Comparison of ENCODE assay signal across 37 cellular contexts in genomic region chr1:208425096-208425495, GRCh38.
"Had no signal": no experiment of that assay in that cellular context is flagged by ENCODE, and none has a peak within 500 bp of the region (broad histone marks: within the 10 kb centered on the region; RNA-seq: fewer than 3 reads in every experiment).

No MANE protein-coding gene starts in this region.

- H3K36me3 ChIP-seq: ascending aorta, cardiac muscle cell had no signal

- H3K4me3 Mint-ChIP-seq: activated B cell treated with CpG ODN at 0.5 μM for 24 hours; activated CD4-positive, alpha-beta memory T cell treated with anti-CD3 and anti-CD28 coated beads for 36 hours; activated CD4-positive, alpha-beta T cell treated with anti-CD3 and anti-CD28 coated beads, Interleukin-2, amount 10 ng/mL, durations not matched to agents 24 days and 14 days; activated CD8-positive, alpha-beta T cell treated with anti-CD3 and anti-CD28 coated beads for 36 hours; activated naive CD4-positive, alpha-beta T cell treated with anti-CD3 and anti-CD28 coated beads for 36 hours; activated naive CD4-positive, alpha-beta T cell treated with anti-CD3 and anti-CD28 coated beads, Interleukin-2, amount 50 U/mL, for 24 hours; activated naive CD8-positive, alpha-beta T cell; activated naive CD8-positive, alpha-beta T cell treated with anti-CD3 and anti-CD28 coated beads, Interleukin-2, amount 10 ng/mL, durations not matched to agents 7 days and 5 days; activated naive CD8-positive, alpha-beta T cell treated with anti-CD3 and anti-CD28 coated beads, Interleukin-2, amount 50 U/mL, for 24 hours; activated T-cell treated with anti-CD3 and anti-CD28 coated beads, Interleukin-2, amount 50 U/mL, for 4 hours; activated T-cell treated with anti-CD3 and anti-CD28 coated beads, Interleukin-2, amount 50 U/mL, for 72 hours; activated T-helper 1 cell treated with anti-CD3 and anti-CD28 coated beads, Interleukin-12 subunit alpha, Interleukin-12 subunit beta, Interleukin-2, Interleukin-4 antibody, amounts not matched to agents 30 ng/mL and 10 ng/mL and 1 ng/mL, durations not matched to agents 14 hours and 24 hours and 36 hours; activated T-helper 17 cell treated with anti-CD3 and anti-CD28 coated beads, Interleukin-2, amount 50 U/mL, for 72 hours; brain; central memory CD8-positive, alpha-beta T cell; T-helper 1 cell treated with Interleukin-12 subunit alpha and Interleukin-12 subunit beta and Interleukin-4 antibody, amounts not matched to agents 30 μg/mL and 1 μg/mL, for 36 hours; T-helper 2 cell treated with Interferon-gamma antibody and Interleukin-4, amounts not matched to agents 5 μg/mL and 100 μg/mL, for 36 hours had no signal

- H3K27me3 ChIP-seq: ascending aorta, cardiac muscle cell had no signal

- H3K4me3 ChIP-seq: ascending aorta, cardiac muscle cell had no signal

- H3K27ac ChIP-seq: ascending aorta, cardiac muscle cell, VCaP had no signal

- H3K27ac Mint-ChIP-seq: activated B cell treated with CpG ODN at 0.5 μM for 24 hours; activated CD4-positive, alpha-beta memory T cell treated with anti-CD3 and anti-CD28 coated beads for 36 hours; activated CD4-positive, alpha-beta T cell treated with anti-CD3 and anti-CD28 coated beads, Interleukin-2, amount 10 ng/mL, durations not matched to agents 24 days and 14 days; activated CD8-positive, alpha-beta T cell treated with anti-CD3 and anti-CD28 coated beads for 36 hours; activated naive CD4-positive, alpha-beta T cell treated with anti-CD3 and anti-CD28 coated beads for 36 hours; activated naive CD4-positive, alpha-beta T cell treated with anti-CD3 and anti-CD28 coated beads, Interleukin-2, amount 50 U/mL, for 24 hours; activated naive CD8-positive, alpha-beta T cell; activated naive CD8-positive, alpha-beta T cell treated with anti-CD3 and anti-CD28 coated beads, Interleukin-2, amount 10 ng/mL, durations not matched to agents 7 days and 5 days; activated naive CD8-positive, alpha-beta T cell treated with anti-CD3 and anti-CD28 coated beads, Interleukin-2, amount 50 U/mL, for 24 hours; activated T-cell treated with anti-CD3 and anti-CD28 coated beads, Interleukin-2, amount 50 U/mL, for 72 hours; activated T-helper 1 cell treated with anti-CD3 and anti-CD28 coated beads, Interleukin-12 subunit alpha, Interleukin-12 subunit beta, Interleukin-2, Interleukin-4 antibody, amounts not matched to agents 30 ng/mL and 10 ng/mL and 1 ng/mL, durations not matched to agents 14 hours and 24 hours and 36 hours; activated T-helper 17 cell treated with anti-CD3 and anti-CD28 coated beads, Interleukin-2, amount 50 U/mL, for 72 hours; brain; T-helper 1 cell treated with Interleukin-12 subunit alpha and Interleukin-12 subunit beta and Interleukin-4 antibody, amounts not matched to agents 30 μg/mL and 1 μg/mL, for 36 hours; T-helper 2 cell treated with Interferon-gamma antibody and Interleukin-4, amounts not matched to agents 5 μg/mL and 100 μg/mL, for 36 hours had no signal

- H3K36me3 Mint-ChIP-seq: activated CD4-positive, alpha-beta memory T cell treated with anti-CD3 and anti-CD28 coated beads for 36 hours; activated naive CD4-positive, alpha-beta T cell treated with anti-CD3 and anti-CD28 coated beads, Interleukin-2, amount 50 U/mL, for 24 hours; activated naive CD8-positive, alpha-beta T cell; activated naive CD8-positive, alpha-beta T cell treated with anti-CD3 and anti-CD28 coated beads, Interleukin-2, amount 10 ng/mL, durations not matched to agents 7 days and 5 days; brain had no signal

- DNase-seq: activated B cell treated with CpG ODN at 0.5 μM for 24 hours; activated CD4-positive, alpha-beta memory T cell treated with anti-CD3 and anti-CD28 coated beads for 36 hours; activated CD4-positive, alpha-beta T cell treated with anti-CD3 and anti-CD28 coated beads for 4 hours; activated CD4-positive, alpha-beta T cell treated with anti-CD3 and anti-CD28 coated beads, Interleukin-2, amount 10 ng/mL, durations not matched to agents 24 days and 14 days; activated CD4-positive, alpha-beta T cell treated with anti-CD3 and anti-CD28 coated beads, Interleukin-2, amount 50 U/mL, for 1 hour; activated CD4-positive, alpha-beta T cell treated with anti-CD3 and anti-CD28 coated beads, Interleukin-2, amount 50 U/mL, for 4 hours; activated CD4-positive, CD25-positive, alpha-beta regulatory T cell treated with anti-CD3 and anti-CD28 coated beads, Interleukin-2, amount 50 U/mL, for 72 hours; activated CD8-positive, alpha-beta memory T cell treated with anti-CD3 and anti-CD28 coated beads, Interleukin-2, amount 50 U/mL, for 4 hours; activated CD8-positive, alpha-beta T cell treated with anti-CD3 and anti-CD28 coated beads for 36 hours; activated effector memory CD4-positive, alpha-beta T cell treated with anti-CD3 and anti-CD28 coated beads, Interleukin-2, amount 50 U/mL, for 16 hours; activated gamma-delta T cell treated with Interleukin-2 at 50 U/mL for 16 hours; activated naive CD4-positive, alpha-beta T cell; activated naive CD4-positive, alpha-beta T cell treated with anti-CD3 and anti-CD28 coated beads for 36 hours; activated naive CD8-positive, alpha-beta T cell treated with anti-CD3 and anti-CD28 coated beads, Interleukin-2, amount 10 ng/mL, durations not matched to agents 7 days and 5 days; activated naive CD8-positive, alpha-beta T cell treated with anti-CD3 and anti-CD28 coated beads, Interleukin-2, amount 50 U/mL, for 24 hours; activated T-cell treated with anti-CD3 and anti-CD28 coated beads for 4 hours; activated T-cell treated with anti-CD3 and anti-CD28 coated beads, Interleukin-2, amount 50 U/mL, for 1 hour; activated T-cell treated with anti-CD3 and anti-CD28 coated beads, Interleukin-2, amount 50 U/mL, for 4 hours; activated T-cell treated with anti-CD3 and anti-CD28 coated beads, Interleukin-2, amount 50 U/mL, for 72 hours; amygdala; anterior cingulate cortex; caudate nucleus; cerebellar nuclear complex; T-helper 1 cell; T-helper 2 cell; T-helper 9 cell had no signal

- H3K4me1 ChIP-seq: ascending aorta had no signal

- H3K9me3 Mint-ChIP-seq: activated B cell treated with CpG ODN at 0.5 μM for 24 hours; activated CD4-positive, alpha-beta memory T cell treated with anti-CD3 and anti-CD28 coated beads for 36 hours; activated CD4-positive, alpha-beta T cell treated with anti-CD3 and anti-CD28 coated beads, Interleukin-2, amount 10 ng/mL, durations not matched to agents 24 days and 14 days; activated CD8-positive, alpha-beta T cell treated with anti-CD3 and anti-CD28 coated beads for 36 hours; activated naive CD4-positive, alpha-beta T cell treated with anti-CD3 and anti-CD28 coated beads for 36 hours; activated naive CD4-positive, alpha-beta T cell treated with anti-CD3 and anti-CD28 coated beads, Interleukin-2, amount 50 U/mL, for 24 hours; activated naive CD8-positive, alpha-beta T cell treated with anti-CD3 and anti-CD28 coated beads, Interleukin-2, amount 10 ng/mL, durations not matched to agents 7 days and 5 days; activated naive CD8-positive, alpha-beta T cell treated with anti-CD3 and anti-CD28 coated beads, Interleukin-2, amount 50 U/mL, for 24 hours; activated T-cell treated with anti-CD3 and anti-CD28 coated beads, Interleukin-2, amount 50 U/mL, for 4 hours; activated T-cell treated with anti-CD3 and anti-CD28 coated beads, Interleukin-2, amount 50 U/mL, for 72 hours; activated T-helper 1 cell treated with anti-CD3 and anti-CD28 coated beads, Interleukin-12 subunit alpha, Interleukin-12 subunit beta, Interleukin-2, Interleukin-4 antibody, amounts not matched to agents 30 ng/mL and 10 ng/mL and 1 ng/mL, durations not matched to agents 14 hours and 24 hours and 36 hours; activated T-helper 17 cell treated with anti-CD3 and anti-CD28 coated beads, Interleukin-2, amount 50 U/mL, for 72 hours; central memory CD8-positive, alpha-beta T cell; T-helper 1 cell treated with Interleukin-12 subunit alpha and Interleukin-12 subunit beta and Interleukin-4 antibody, amounts not matched to agents 30 μg/mL and 1 μg/mL, for 36 hours; T-helper 2 cell treated with Interferon-gamma antibody and Interleukin-4, amounts not matched to agents 5 μg/mL and 100 μg/mL, for 36 hours had no signal

- H3K4me1 Mint-ChIP-seq: activated B cell treated with CpG ODN at 0.5 μM for 24 hours; activated CD4-positive, alpha-beta T cell treated with anti-CD3 and anti-CD28 coated beads, Interleukin-2, amount 10 ng/mL, durations not matched to agents 24 days and 14 days; activated naive CD4-positive, alpha-beta T cell treated with anti-CD3 and anti-CD28 coated beads, Interleukin-2, amount 50 U/mL, for 24 hours; activated naive CD8-positive, alpha-beta T cell treated with anti-CD3 and anti-CD28 coated beads, Interleukin-2, amount 10 ng/mL, durations not matched to agents 7 days and 5 days; activated naive CD8-positive, alpha-beta T cell treated with anti-CD3 and anti-CD28 coated beads, Interleukin-2, amount 50 U/mL, for 24 hours; activated T-helper 17 cell treated with anti-CD3 and anti-CD28 coated beads, Interleukin-2, amount 50 U/mL, for 72 hours; central memory CD8-positive, alpha-beta T cell had no signal

- H3K27me3 Mint-ChIP-seq: activated B cell treated with CpG ODN at 0.5 μM for 24 hours; activated CD4-positive, alpha-beta T cell treated with anti-CD3 and anti-CD28 coated beads, Interleukin-2, amount 10 ng/mL, durations not matched to agents 24 days and 14 days; activated naive CD4-positive, alpha-beta T cell treated with anti-CD3 and anti-CD28 coated beads, Interleukin-2, amount 50 U/mL, for 24 hours; activated naive CD8-positive, alpha-beta T cell treated with anti-CD3 and anti-CD28 coated beads, Interleukin-2, amount 10 ng/mL, durations not matched to agents 7 days and 5 days; activated naive CD8-positive, alpha-beta T cell treated with anti-CD3 and anti-CD28 coated beads, Interleukin-2, amount 50 U/mL, for 24 hours; brain had no signal
